28 cellular contexts compared by ENCODE assay signal in genomic region chrX:141760761-141761160, GRCh38.
A peak's percentile ranks its signal among the peaks of the same experiment; 100 is the strongest.
DNase-seq lines count a peak whose midpoint lies in the region; ATAC-seq and TF ChIP-seq lines count a peak whose summit lies in the region.
"Had no signal": no experiment of that assay in that cellular context is flagged by ENCODE, and none has a peak within 500 bp of the region (broad histone marks: within the 10 kb centered on the region; RNA-seq: fewer than 3 reads in every experiment).

No MANE protein-coding gene starts in this region.

- H3K4me1 Mint-ChIP-seq in activated CD4-positive, alpha-beta memory T cell treated with anti-CD3 and anti-CD28 coated beads for 36 hours (ENCODE audit: low read depth) = no peaks in the 10 kb centered on the region
- no peaks in the 10 kb centered on the region for H3K4me1 Mint-ChIP-seq in stimulated activated naive CD8-positive, alpha-beta T cell treated with anti-CD3 and anti-CD28 coated beads, Interleukin-15, amount 100 ng/mL, for 72 hours
- H3K4me1 Mint-ChIP-seq: endodermal cell had no signal

- H3K27me3 Mint-ChIP-seq in activated CD4-positive, alpha-beta memory T cell treated with anti-CD3 and anti-CD28 coated beads for 36 hours = no peaks in the 10 kb centered on the region
- no peaks in the 10 kb centered on the region for H3K27me3 Mint-ChIP-seq in stimulated activated naive CD8-positive, alpha-beta T cell treated with anti-CD3 and anti-CD28 coated beads, Interleukin-15, amount 100 ng/mL, for 72 hours
- H3K27me3 Mint-ChIP-seq: stimulated activated naive CD8-positive, alpha-beta T cell treated with anti-CD3 and anti-CD28 coated beads, Interleukin-15, Interleukin-2, amounts not matched to agents 100 ng/mL and 50 ng/mL, for 24 hours had no signal

- TF ChIP-seq CTCF in SK-N-SH (IDR thresholded peaks at IDR 0.05) (no peak), RWPE1 (conservative IDR thresholded peaks at IDR 0.05; ENCODE audit: low read depth) (no peak)

- H3K9me3 ChIP-seq in SK-N-SH = no peaks in the 10 kb centered on the region

- no peaks in the 10 kb centered on the region for H3K36me3 Mint-ChIP-seq in activated CD4-positive, alpha-beta memory T cell treated with anti-CD3 and anti-CD28 coated beads for 36 hours

- no peaks in the 10 kb centered on the region for H3K36me3 ChIP-seq in SK-N-SH (replicated peaks in 1 of 2; ENCODE audit: control insufficient read depth in 1 of 2, insufficient read depth in 2 of 2, low read length in 1 of 2)
- H3K36me3 ChIP-seq: BLaER1 had no signal

- intact Hi-C loops in activated CD4-positive, alpha-beta memory T cell treated with anti-CD3 and anti-CD28 coated beads for 36 hours (cut with micrococcal nuclease) = no loop called here

- peaks cover 4% of the 10 kb centered on the region for H3F3A ChIP-seq in SK-N-SH (replicated peaks; ENCODE audit: insufficient read depth)

- no peaks in the 10 kb centered on the region for H4K20me1 ChIP-seq in SK-N-SH (ENCODE audit: insufficient read depth)
- H4K20me1 ChIP-seq: BLaER1 had no signal

- TF ChIP-seq RAD21 in SK-N-SH (IDR thresholded peaks at IDR 0.05; ENCODE audit: low read length) = no peak

- H3K27ac ChIP-seq in SK-N-SH (ENCODE audit: low read depth in 2 of 2, low read length in 1 of 2) = no peak overlapping the region
- no peak overlapping the region for H3K27ac ChIP-seq in RWPE1
- H3K27ac ChIP-seq: 22Rv1, BLaER1, HL-60, VCaP had no signal

- H3K79me2 ChIP-seq in SK-N-SH (ENCODE audit: insufficient read depth) = no peaks in the 10 kb centered on the region

- no peaks in the 10 kb centered on the region for H3K4me1 ChIP-seq in SK-N-SH (ENCODE audit: control insufficient read depth in 1 of 2, insufficient read depth in 2 of 2, low read depth in 1 of 2, low read length in 1 of 2)
- H3K4me1 ChIP-seq: BLaER1 had no signal

- CTCF ChIA-PET in SK-N-SH (lab: Yijun Ruan, JAX) = no interaction called here
- CTCF ChIA-PET in RWPE1 (lab: Yijun Ruan, JAX) = interaction anchor here (0.6 to 0.7 kb wide), 2 partner anchors 584 to 1574 kb away, joined by 3 to 4 read pairs; no protein-coding TSS in a partner anchor
- CTCF ChIA-PET in activated CD4-positive, alpha-beta memory T cell treated with anti-CD3 and anti-CD28 coated beads for 36 hours (lab: Charles Lee) = no interaction called here

- ATAC-seq in SK-N-SH treated with all-trans-retinoic acid at 6 μM for 48 hours (no peak), GM21515 (IDR thresholded peaks at IDR 0.05; ENCODE audit: unreplicated experiment) (no peak)
- ATAC-seq in stimulated activated naive CD8-positive, alpha-beta T cell treated with anti-CD3 and anti-CD28 coated beads, Interleukin-15, amount 100 ng/mL, for 72 hours = no peak
- ATAC-seq: GM12878, K562, Right ventricle myocardium inferior had no signal

- no peak overlapping the region for H2AFZ ChIP-seq in SK-N-SH (ENCODE audit: low read depth)

- 1% methylated on average over 4 of the region's 4 CpGs for WGBS in SK-N-SH (ENCODE audit: low lambda C conversion rate)

- no peak overlapping the region for H3K9ac ChIP-seq in SK-N-SH
- H3K9ac ChIP-seq: BLaER1 had no signal

- no peak overlapping the region for H3K4me3 ChIP-seq in SK-N-SH (ENCODE audit: low read depth in 2 of 2, low read length in 1 of 2)
- H3K4me3 ChIP-seq: BLaER1, GM12878, K562 had no signal

- H3K27me3 ChIP-seq in SK-N-SH (ENCODE audit: insufficient read depth) = no peaks in the 10 kb centered on the region; the same call in 1 of the 2 replicates

- no peak overlapping the region for H3K27ac Mint-ChIP-seq in activated CD4-positive, alpha-beta memory T cell treated with anti-CD3 and anti-CD28 coated beads for 36 hours
- H3K27ac Mint-ChIP-seq in stimulated activated naive CD8-positive, alpha-beta T cell treated with anti-CD3 and anti-CD28 coated beads, Interleukin-15, amount 100 ng/mL, for 72 hours = no peak overlapping the region
- H3K27ac Mint-ChIP-seq: endodermal cell; stimulated activated naive CD8-positive, alpha-beta T cell treated with anti-CD3 and anti-CD28 coated beads, Interleukin-15, Interleukin-2, amounts not matched to agents 100 ng/mL and 50 ng/mL, for 24 hours; T-helper 1 cell treated with Interleukin-12 subunit alpha and Interleukin-12 subunit beta and Interleukin-4 antibody, amounts not matched to agents 30 μg/mL and 1 μg/mL, for 36 hours had no signal

- no peak for DNase-seq in SK-N-SH
- peak; percentile 22 for DNase-seq in RWPE1 (ENCODE audit: low spot score)
- peak; percentile 6 for DNase-seq in fibroblast of peridontal ligament (ENCODE audit: extremely low read depth)
- no peak for DNase-seq in NCI-H1105 (lab: John Stamatoyannopoulos, UW)
- no peak for DNase-seq in activated CD4-positive, alpha-beta memory T cell treated with anti-CD3 and anti-CD28 coated beads for 36 hours
- DNase-seq in stimulated activated naive CD8-positive, alpha-beta T cell treated with anti-CD3 and anti-CD28 coated beads, Interleukin-15, amount 100 ng/mL, for 72 hours = no peak
- DNase-seq: activated CD4-positive, alpha-beta T cell treated with anti-CD3 and anti-CD28 coated beads, Interleukin-2, amount 50 U/mL, for 48 hours; activated naive CD4-positive, alpha-beta T cell treated with Interleukin-2 at 50 U/mL for 16 hours; activated T-cell treated with anti-CD3 and anti-CD28 coated beads for 4 hours; aorta; endodermal cell; HCEC 1CT; kidney; mesendoderm; NCI-H1048; NCI-H2029 treated with DMSO at 0.1 percent for 48 hours; stimulated activated CD4-positive, alpha-beta T cell treated with anti-CD3 and anti-CD28 coated beads, Interleukin-2, amount 100 ng/mL, for 24 hours had no signal

- no peak overlapping the region for H3K4me3 Mint-ChIP-seq in activated CD4-positive, alpha-beta memory T cell treated with anti-CD3 and anti-CD28 coated beads for 36 hours
- H3K4me3 Mint-ChIP-seq in stimulated activated naive CD8-positive, alpha-beta T cell treated with anti-CD3 and anti-CD28 coated beads, Interleukin-15, amount 100 ng/mL, for 72 hours = no peak overlapping the region
- H3K4me3 Mint-ChIP-seq: endodermal cell; stimulated activated naive CD8-positive, alpha-beta T cell treated with anti-CD3 and anti-CD28 coated beads, Interleukin-15, Interleukin-2, amounts not matched to agents 100 ng/mL and 50 ng/mL, for 24 hours; T-helper 1 cell treated with Interleukin-12 subunit alpha and Interleukin-12 subunit beta and Interleukin-4 antibody, amounts not matched to agents 30 μg/mL and 1 μg/mL, for 36 hours had no signal

- H3K9me2 ChIP-seq in SK-N-SH = no peaks in the 10 kb centered on the region

- H3K9me3 Mint-ChIP-seq in activated CD4-positive, alpha-beta memory T cell treated with anti-CD3 and anti-CD28 coated beads for 36 hours = no peaks in the 10 kb centered on the region
- H3K9me3 Mint-ChIP-seq in stimulated activated naive CD8-positive, alpha-beta T cell treated with anti-CD3 and anti-CD28 coated beads, Interleukin-15, amount 100 ng/mL, for 72 hours = no peaks in the 10 kb centered on the region
- H3K9me3 Mint-ChIP-seq: stimulated activated naive CD8-positive, alpha-beta T cell treated with anti-CD3 and anti-CD28 coated beads, Interleukin-15, Interleukin-2, amounts not matched to agents 100 ng/mL and 50 ng/mL, for 24 hours; T-helper 1 cell treated with Interleukin-12 subunit alpha and Interleukin-12 subunit beta and Interleukin-4 antibody, amounts not matched to agents 30 μg/mL and 1 μg/mL, for 36 hours had no signal

- POLR2A ChIA-PET in SK-N-SH (lab: Yijun Ruan, JAX) = no interaction called here
- POLR2A ChIA-PET in RWPE1 (lab: Yijun Ruan, JAX; ENCODE audit: low non-redundant PET) = no interaction called here
- POLR2A ChIA-PET in activated CD4-positive, alpha-beta memory T cell treated with anti-CD3 and anti-CD28 coated beads for 36 hours (lab: Charles Lee) = no interaction called here

- no peak overlapping the region for H3K4me2 ChIP-seq in SK-N-SH
- H3K4me2 ChIP-seq: BLaER1 had no signal

- no peak for TF ChIP-seq EP300 in SK-N-SH (IDR thresholded peaks at IDR 0.05; ENCODE audit: borderline replicate concordance in 1 of 2, low read depth in 1 of 2, low read length in 1 of 2)

TF ChIP-seq in SK-N-SH, 30 proteins besides CTCF, POLR2A, EP300 and RAD21:
- no peak for TF ChIP-seq RFX5 (IDR thresholded peaks at IDR 0.05; ENCODE audit: low read length)
- peak; percentile 6; the same call in 1 of the 2 replicates for TF ChIP-seq JUND (IDR thresholded peaks at IDR 0.05)
TF ChIP-seq in SK-N-SH: peak in this region for 1.

TF ChIP-seq in SK-N-SH treated with all-trans-retinoic acid at 6 μM for 48 hours, 23 proteins besides CTCF, POLR2A, EP300 and RAD21 (continues in another document):
- TF ChIP-seq BACH2 (CRISPR knock-in tag; IDR thresholded peaks at IDR 0.05; ENCODE audit: borderline replicate concordance) = no peak
- no peak for TF ChIP-seq OSR1 (CRISPR knock-in tag; IDR thresholded peaks at IDR 0.05)
- TF ChIP-seq RARB (CRISPR knock-in tag; IDR thresholded peaks at IDR 0.05) = no peak
- TF ChIP-seq ARNTL (CRISPR knock-in tag; IDR thresholded peaks at IDR 0.05; ENCODE audit: borderline replicate concordance, low read depth) = no peak
- no peak for TF ChIP-seq ZNF70 (CRISPR knock-in tag; IDR thresholded peaks at IDR 0.05)
- TF ChIP-seq TOX (CRISPR knock-in tag; IDR thresholded peaks at IDR 0.05; ENCODE audit: borderline replicate concordance) = no peak
- TF ChIP-seq ISL1 (CRISPR knock-in tag; IDR thresholded peaks at IDR 0.05) = no peak
- TF ChIP-seq ESRRG (CRISPR knock-in tag; IDR thresholded peaks at IDR 0.05) = no peak
- no peak for TF ChIP-seq SNAI2 (CRISPR knock-in tag; IDR thresholded peaks at IDR 0.05)
- TF ChIP-seq ZFP3 (CRISPR knock-in tag; IDR thresholded peaks at IDR 0.05) = no peak
- TF ChIP-seq, protein P1, sequence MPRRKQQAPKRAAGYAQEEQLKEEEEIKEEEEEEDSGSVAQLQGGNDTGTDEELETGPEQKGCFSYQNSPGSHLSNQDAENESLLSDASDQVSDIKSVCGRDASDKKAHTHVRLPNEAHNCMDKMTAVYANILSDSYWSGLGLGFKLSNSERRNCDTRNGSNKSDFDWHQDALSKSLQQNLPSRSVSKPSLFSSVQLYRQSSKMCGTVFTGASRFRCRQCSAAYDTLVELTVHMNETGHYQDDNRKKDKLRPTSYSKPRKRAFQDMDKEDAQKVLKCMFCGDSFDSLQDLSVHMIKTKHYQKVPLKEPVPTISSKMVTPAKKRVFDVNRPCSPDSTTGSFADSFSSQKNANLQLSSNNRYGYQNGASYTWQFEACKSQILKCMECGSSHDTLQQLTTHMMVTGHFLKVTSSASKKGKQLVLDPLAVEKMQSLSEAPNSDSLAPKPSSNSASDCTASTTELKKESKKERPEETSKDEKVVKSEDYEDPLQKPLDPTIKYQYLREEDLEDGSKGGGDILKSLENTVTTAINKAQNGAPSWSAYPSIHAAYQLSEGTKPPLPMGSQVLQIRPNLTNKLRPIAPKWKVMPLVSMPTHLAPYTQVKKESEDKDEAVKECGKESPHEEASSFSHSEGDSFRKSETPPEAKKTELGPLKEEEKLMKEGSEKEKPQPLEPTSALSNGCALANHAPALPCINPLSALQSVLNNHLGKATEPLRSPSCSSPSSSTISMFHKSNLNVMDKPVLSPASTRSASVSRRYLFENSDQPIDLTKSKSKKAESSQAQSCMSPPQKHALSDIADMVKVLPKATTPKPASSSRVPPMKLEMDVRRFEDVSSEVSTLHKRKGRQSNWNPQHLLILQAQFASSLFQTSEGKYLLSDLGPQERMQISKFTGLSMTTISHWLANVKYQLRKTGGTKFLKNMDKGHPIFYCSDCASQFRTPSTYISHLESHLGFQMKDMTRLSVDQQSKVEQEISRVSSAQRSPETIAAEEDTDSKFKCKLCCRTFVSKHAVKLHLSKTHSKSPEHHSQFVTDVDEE (CRISPR knock-in tag; IDR thresholded peaks at IDR 0.05) = no peak

Comparison
In these comparisons a context has a peak if more than half of its experiments do, and no peak if none do; other contexts are left out.
1. DNase-seq: peak in RWPE1 (single experiment) and fibroblast of peridontal ligament (single experiment); none in SK-N-SH (single experiment), NCI-H1105 (single experiment), activated CD4-positive, alpha-beta memory T cell treated with anti-CD3 and anti-CD28 coated beads for 36 hours (single experiment) and stimulated activated naive CD8-positive, alpha-beta T cell treated with anti-CD3 and anti-CD28 coated beads, Interleukin-15, amount 100 ng/mL, for 72 hours (0 of 2).